Comparison of ENCODE assay signal across 37 cellular contexts in the genomic region with DNA sequence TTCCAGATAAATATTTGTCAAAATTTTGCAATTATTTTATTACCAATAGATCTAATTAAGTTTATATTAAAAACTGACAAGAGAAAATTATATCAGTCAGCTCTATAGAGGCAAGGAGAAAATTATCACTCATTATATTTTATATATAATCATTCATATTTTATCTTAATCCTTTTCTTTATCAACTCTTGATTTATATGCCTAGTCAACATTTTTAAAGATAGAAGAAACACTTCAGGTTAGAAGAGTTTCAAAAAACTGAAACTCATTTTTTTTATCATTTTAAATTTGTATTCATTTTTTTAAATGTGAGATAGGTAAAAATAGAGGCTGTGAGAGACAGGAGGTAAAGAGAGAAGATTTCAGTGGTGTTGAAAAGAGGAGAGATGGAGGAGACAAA.
"Had no signal": no experiment of that assay in that cellular context is flagged by ENCODE, and none has a peak within 500 bp of the region (broad histone marks: within the 10 kb centered on the region; RNA-seq: fewer than 3 reads in every experiment).

No MANE protein-coding gene starts in this region.

- ATAC-seq: activated CD8-positive, alpha-beta T cell treated with anti-CD3 and anti-CD28 coated beads for 36 hours; activated naive CD4-positive, alpha-beta T cell treated with anti-CD3 and anti-CD28 coated beads, Interleukin-2, amount 50 U/mL, for 72 hours; activated T-cell treated with anti-CD3 and anti-CD28 coated beads, Interleukin-2, amount 50 U/mL, for 4 hours; activated T-cell treated with anti-CD3 and anti-CD28 coated beads, Interleukin-2, amount 50 U/mL, for 72 hours; activated T-helper 17 cell treated with anti-CD3 and anti-CD28 coated beads, Interleukin-2, amount 50 U/mL, for 72 hours; body of pancreas had no signal

- H3K4me1 ChIP-seq: adrenal gland, breast epithelium had no signal

- DNase-seq: activated B cell treated with CpG ODN at 0.5 μM for 24 hours; activated CD4-positive, alpha-beta memory T cell treated with anti-CD3 and anti-CD28 coated beads for 36 hours; activated CD4-positive, alpha-beta T cell treated with anti-CD3 and anti-CD28 coated beads for 4 hours; activated CD4-positive, alpha-beta T cell treated with anti-CD3 and anti-CD28 coated beads, Interleukin-2, amount 10 ng/mL, durations not matched to agents 24 days and 14 days; activated CD4-positive, alpha-beta T cell treated with anti-CD3 and anti-CD28 coated beads, Interleukin-2, amount 50 U/mL, for 1 hour; activated CD4-positive, alpha-beta T cell treated with anti-CD3 and anti-CD28 coated beads, Interleukin-2, amount 50 U/mL, for 4 hours; activated CD4-positive, CD25-positive, alpha-beta regulatory T cell treated with anti-CD3 and anti-CD28 coated beads, Interleukin-2, amount 50 U/mL, for 72 hours; activated CD8-positive, alpha-beta memory T cell treated with anti-CD3 and anti-CD28 coated beads, Interleukin-2, amount 50 U/mL, for 4 hours; activated CD8-positive, alpha-beta T cell treated with anti-CD3 and anti-CD28 coated beads for 36 hours; activated effector memory CD4-positive, alpha-beta T cell treated with anti-CD3 and anti-CD28 coated beads, Interleukin-2, amount 50 U/mL, for 16 hours; activated gamma-delta T cell treated with Interleukin-2 at 50 U/mL for 16 hours; activated naive CD4-positive, alpha-beta T cell; activated naive CD4-positive, alpha-beta T cell treated with anti-CD3 and anti-CD28 coated beads for 36 hours; activated naive CD4-positive, alpha-beta T cell treated with anti-CD3 and anti-CD28 coated beads, Interleukin-2, amount 50 U/mL, for 16 hours; activated naive CD8-positive, alpha-beta T cell treated with anti-CD3 and anti-CD28 coated beads for 36 hours; activated T-cell treated with anti-CD3 and anti-CD28 coated beads for 4 hours; activated T-cell treated with anti-CD3 and anti-CD28 coated beads, Interleukin-2, amount 50 U/mL, for 1 hour; activated T-cell treated with anti-CD3 and anti-CD28 coated beads, Interleukin-2, amount 50 U/mL, for 4 hours; activated T-cell treated with anti-CD3 and anti-CD28 coated beads, Interleukin-2, amount 50 U/mL, for 72 hours; adrenal gland; amniotic stem cell; aorta; body of pancreas; brain microvascular endothelial cell; central memory CD4-positive, alpha-beta T cell; T-helper 1 cell; T-helper 2 cell; T-helper 9 cell had no signal

- H3K4me3 Mint-ChIP-seq: activated B cell treated with CpG ODN at 0.5 μM for 24 hours; activated CD4-positive, alpha-beta memory T cell treated with anti-CD3 and anti-CD28 coated beads for 36 hours; activated CD4-positive, alpha-beta T cell treated with anti-CD3 and anti-CD28 coated beads, Interleukin-2, amount 10 ng/mL, durations not matched to agents 24 days and 14 days; activated CD8-positive, alpha-beta T cell treated with anti-CD3 and anti-CD28 coated beads for 36 hours; activated naive CD4-positive, alpha-beta T cell treated with anti-CD3 and anti-CD28 coated beads for 36 hours; activated naive CD8-positive, alpha-beta T cell treated with anti-CD3 and anti-CD28 coated beads for 36 hours; activated T-cell treated with anti-CD3 and anti-CD28 coated beads, Interleukin-2, amount 50 U/mL, for 4 hours; activated T-cell treated with anti-CD3 and anti-CD28 coated beads, Interleukin-2, amount 50 U/mL, for 72 hours; activated T-helper 1 cell treated with anti-CD3 and anti-CD28 coated beads, Interleukin-12 subunit alpha, Interleukin-12 subunit beta, Interleukin-2, Interleukin-4 antibody, amounts not matched to agents 30 ng/mL and 10 ng/mL and 1 ng/mL, durations not matched to agents 14 hours and 24 hours and 36 hours; activated T-helper 17 cell treated with anti-CD3 and anti-CD28 coated beads, Interleukin-2, amount 50 U/mL, for 72 hours; T-helper 1 cell treated with Interleukin-12 subunit alpha and Interleukin-12 subunit beta and Interleukin-4 antibody, amounts not matched to agents 30 μg/mL and 1 μg/mL, for 36 hours; T-helper 2 cell treated with Interferon-gamma antibody and Interleukin-4, amounts not matched to agents 5 μg/mL and 100 μg/mL, for 36 hours had no signal

- H3K9me3 ChIP-seq: adrenal gland, body of pancreas, breast epithelium had no signal

- H3K36me3 Mint-ChIP-seq: activated CD4-positive, alpha-beta memory T cell treated with anti-CD3 and anti-CD28 coated beads for 36 hours; activated naive CD4-positive, alpha-beta T cell treated with anti-CD3 and anti-CD28 coated beads, Interleukin-2, amount 50 U/mL, for 72 hours; activated naive CD8-positive, alpha-beta T cell treated with anti-CD3 and anti-CD28 coated beads for 36 hours had no signal

- FAIRE-seq: astrocyte, TTC549 had no signal

- H3K9me3 Mint-ChIP-seq: activated B cell treated with CpG ODN at 0.5 μM for 24 hours; activated CD4-positive, alpha-beta memory T cell treated with anti-CD3 and anti-CD28 coated beads for 36 hours; activated CD4-positive, alpha-beta T cell treated with anti-CD3 and anti-CD28 coated beads, Interleukin-2, amount 10 ng/mL, durations not matched to agents 24 days and 14 days; activated CD8-positive, alpha-beta T cell treated with anti-CD3 and anti-CD28 coated beads for 36 hours; activated naive CD4-positive, alpha-beta T cell treated with anti-CD3 and anti-CD28 coated beads for 36 hours; activated naive CD4-positive, alpha-beta T cell treated with anti-CD3 and anti-CD28 coated beads, Interleukin-2, amount 50 U/mL, for 72 hours; activated naive CD8-positive, alpha-beta T cell treated with anti-CD3 and anti-CD28 coated beads for 36 hours; activated T-cell treated with anti-CD3 and anti-CD28 coated beads, Interleukin-2, amount 50 U/mL, for 4 hours; activated T-cell treated with anti-CD3 and anti-CD28 coated beads, Interleukin-2, amount 50 U/mL, for 72 hours; activated T-helper 1 cell treated with anti-CD3 and anti-CD28 coated beads, Interleukin-12 subunit alpha, Interleukin-12 subunit beta, Interleukin-2, Interleukin-4 antibody, amounts not matched to agents 30 ng/mL and 10 ng/mL and 1 ng/mL, durations not matched to agents 14 hours and 24 hours and 36 hours; activated T-helper 17 cell treated with anti-CD3 and anti-CD28 coated beads, Interleukin-2, amount 50 U/mL, for 72 hours; T-helper 1 cell treated with Interleukin-12 subunit alpha and Interleukin-12 subunit beta and Interleukin-4 antibody, amounts not matched to agents 30 μg/mL and 1 μg/mL, for 36 hours; T-helper 2 cell treated with Interferon-gamma antibody and Interleukin-4, amounts not matched to agents 5 μg/mL and 100 μg/mL, for 36 hours had no signal

- H3K4me3 ChIP-seq: adrenal gland, body of pancreas, breast epithelium had no signal

- H3K4me1 Mint-ChIP-seq: activated B cell treated with CpG ODN at 0.5 μM for 24 hours; activated CD4-positive, alpha-beta T cell treated with anti-CD3 and anti-CD28 coated beads, Interleukin-2, amount 10 ng/mL, durations not matched to agents 24 days and 14 days; activated naive CD8-positive, alpha-beta T cell treated with anti-CD3 and anti-CD28 coated beads for 36 hours; activated T-helper 17 cell treated with anti-CD3 and anti-CD28 coated beads, Interleukin-2, amount 50 U/mL, for 72 hours had no signal

- H3K27ac ChIP-seq: adrenal gland, body of pancreas, brain microvascular endothelial cell, breast epithelium, VCaP had no signal

- H3K36me3 ChIP-seq: adrenal gland, brain microvascular endothelial cell, breast epithelium had no signal

- H3K27ac Mint-ChIP-seq: activated B cell treated with CpG ODN at 0.5 μM for 24 hours; activated CD4-positive, alpha-beta memory T cell treated with anti-CD3 and anti-CD28 coated beads for 36 hours; activated CD4-positive, alpha-beta T cell treated with anti-CD3 and anti-CD28 coated beads, Interleukin-2, amount 10 ng/mL, durations not matched to agents 24 days and 14 days; activated CD8-positive, alpha-beta T cell treated with anti-CD3 and anti-CD28 coated beads for 36 hours; activated naive CD4-positive, alpha-beta T cell treated with anti-CD3 and anti-CD28 coated beads for 36 hours; activated naive CD4-positive, alpha-beta T cell treated with anti-CD3 and anti-CD28 coated beads, Interleukin-2, amount 50 U/mL, for 72 hours; activated naive CD8-positive, alpha-beta T cell treated with anti-CD3 and anti-CD28 coated beads for 36 hours; activated T-cell treated with anti-CD3 and anti-CD28 coated beads, Interleukin-2, amount 50 U/mL, for 72 hours; activated T-helper 1 cell treated with anti-CD3 and anti-CD28 coated beads, Interleukin-12 subunit alpha, Interleukin-12 subunit beta, Interleukin-2, Interleukin-4 antibody, amounts not matched to agents 30 ng/mL and 10 ng/mL and 1 ng/mL, durations not matched to agents 14 hours and 24 hours and 36 hours; activated T-helper 17 cell treated with anti-CD3 and anti-CD28 coated beads, Interleukin-2, amount 50 U/mL, for 72 hours; T-helper 1 cell treated with Interleukin-12 subunit alpha and Interleukin-12 subunit beta and Interleukin-4 antibody, amounts not matched to agents 30 μg/mL and 1 μg/mL, for 36 hours; T-helper 2 cell treated with Interferon-gamma antibody and Interleukin-4, amounts not matched to agents 5 μg/mL and 100 μg/mL, for 36 hours had no signal

- H3K27me3 ChIP-seq: adrenal gland, body of pancreas, brain microvascular endothelial cell, breast epithelium had no signal

- H3K27me3 Mint-ChIP-seq: activated naive CD8-positive, alpha-beta T cell treated with anti-CD3 and anti-CD28 coated beads for 36 hours had no signal
